1 cellular context compared by ENCODE assay signal in genomic region chr1:28721927-28722326, GRCh38.
A peak's percentile ranks its signal among the peaks of the same experiment; 100 is the strongest.
TF ChIP-seq lines count a peak whose summit lies in the region.

No MANE protein-coding gene starts in this region.

TF ChIP-seq in K562, 482 proteins besides CTCF, POLR2A, EP300 and RAD21 (continued from another document):
- TF ChIP-seq, protein P1, sequence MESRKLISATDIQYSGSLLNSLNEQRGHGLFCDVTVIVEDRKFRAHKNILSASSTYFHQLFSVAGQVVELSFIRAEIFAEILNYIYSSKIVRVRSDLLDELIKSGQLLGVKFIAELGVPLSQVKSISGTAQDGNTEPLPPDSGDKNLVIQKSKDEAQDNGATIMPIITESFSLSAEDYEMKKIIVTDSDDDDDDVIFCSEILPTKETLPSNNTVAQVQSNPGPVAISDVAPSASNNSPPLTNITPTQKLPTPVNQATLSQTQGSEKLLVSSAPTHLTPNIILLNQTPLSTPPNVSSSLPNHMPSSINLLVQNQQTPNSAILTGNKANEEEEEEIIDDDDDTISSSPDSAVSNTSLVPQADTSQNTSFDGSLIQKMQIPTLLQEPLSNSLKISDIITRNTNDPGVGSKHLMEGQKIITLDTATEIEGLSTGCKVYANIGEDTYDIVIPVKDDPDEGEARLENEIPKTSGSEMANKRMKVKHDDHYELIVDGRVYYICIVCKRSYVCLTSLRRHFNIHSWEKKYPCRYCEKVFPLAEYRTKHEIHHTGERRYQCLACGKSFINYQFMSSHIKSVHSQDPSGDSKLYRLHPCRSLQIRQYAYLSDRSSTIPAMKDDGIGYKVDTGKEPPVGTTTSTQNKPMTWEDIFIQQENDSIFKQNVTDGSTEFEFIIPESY (CRISPR knock-in tag; IDR thresholded peaks at IDR 0.05), result peak; percentile 74
